Comparison of ENCODE assay signal across 29 cellular contexts in genomic region chr3:24565053-24565452, GRCh38.
"Had no signal": no experiment of that assay in that cellular context is flagged by ENCODE, and none has a peak within 500 bp of the region (broad histone marks: within the 10 kb centered on the region; RNA-seq: fewer than 3 reads in every experiment).

No MANE protein-coding gene starts in this region.

- H3K4me1 ChIP-seq: stomach, suprapubic skin, testis, thyroid gland, tibial artery, tibial nerve, transverse colon, upper lobe of left lung, upper lobe of right lung, uterus, vagina had no signal

- H3K27ac Mint-ChIP-seq: stimulated activated effector memory CD8-positive, alpha-beta T cell treated with anti-CD3 and anti-CD28 coated beads, Interleukin-12 subunit alpha, Interleukin-12 subunit beta, amount 100 ng/mL, for 72 hours; stimulated activated memory B cell treated with anti-CD40 and anti-IgM and Interleukin-4, amounts not matched to agents 10 μg/mL and 1 μg/mL and 100 μg/mL, for 72 hours; stimulated activated naive B cell treated with anti-CD40 and anti-IgM and Interleukin-4, amounts not matched to agents 10 μg/mL and 1 μg/mL and 100 μg/mL, for 72 hours; stimulated activated naive CD8-positive, alpha-beta T cell treated with anti-CD3 and anti-CD28 coated beads, Interleukin-15, amount 100 ng/mL, for 72 hours; stimulated activated naive CD8-positive, alpha-beta T cell treated with anti-CD3 and anti-CD28 coated beads, Interleukin-15, Interleukin-2, amounts not matched to agents 100 ng/mL and 50 ng/mL, for 24 hours; type B pancreatic cell had no signal

- H3K27me3 ChIP-seq: stomach, suprapubic skin, testis, thyroid gland, tibial nerve, transverse colon, upper lobe of left lung, upper lobe of right lung, uterus, vagina had no signal

- H3K36me3 Mint-ChIP-seq: stimulated activated effector memory CD8-positive, alpha-beta T cell treated with anti-CD3 and anti-CD28 coated beads, Interleukin-12 subunit alpha, Interleukin-12 subunit beta, amount 100 ng/mL, for 72 hours; stimulated activated memory B cell treated with anti-CD40 and anti-IgM and Interleukin-4, amounts not matched to agents 10 μg/mL and 1 μg/mL and 100 μg/mL, for 72 hours; stimulated activated naive B cell treated with anti-CD40 and anti-IgM and Interleukin-4, amounts not matched to agents 10 μg/mL and 1 μg/mL and 100 μg/mL, for 72 hours; type B pancreatic cell had no signal

- FAIRE-seq: urothelium cell line had no signal

- H3K27ac ChIP-seq: stomach, suprapubic skin, testis, thoracic aorta, thyroid gland, tibial artery, tibial nerve, transverse colon, upper lobe of left lung, upper lobe of right lung, uterus, vagina had no signal

- H3K36me3 ChIP-seq: stomach, suprapubic skin, thoracic aorta, thyroid gland, tibial artery, tibial nerve, transverse colon, upper lobe of left lung, upper lobe of right lung, uterus, vagina had no signal

- H3K4me3 Mint-ChIP-seq: stimulated activated effector memory CD8-positive, alpha-beta T cell treated with anti-CD3 and anti-CD28 coated beads, Interleukin-12 subunit alpha, Interleukin-12 subunit beta, amount 100 ng/mL, for 72 hours; stimulated activated memory B cell treated with anti-CD40 and anti-IgM and Interleukin-4, amounts not matched to agents 10 μg/mL and 1 μg/mL and 100 μg/mL, for 72 hours; stimulated activated naive B cell treated with anti-CD40 and anti-IgM and Interleukin-4, amounts not matched to agents 10 μg/mL and 1 μg/mL and 100 μg/mL, for 72 hours; stimulated activated naive CD8-positive, alpha-beta T cell treated with anti-CD3 and anti-CD28 coated beads, Interleukin-15, amount 100 ng/mL, for 72 hours; stimulated activated naive CD8-positive, alpha-beta T cell treated with anti-CD3 and anti-CD28 coated beads, Interleukin-15, Interleukin-2, amounts not matched to agents 100 ng/mL and 50 ng/mL, for 24 hours; type B pancreatic cell had no signal

- ATAC-seq: stimulated activated effector memory CD8-positive, alpha-beta T cell treated with anti-CD3 and anti-CD28 coated beads, Interleukin-12 subunit alpha, Interleukin-12 subunit beta, amount 100 ng/mL, for 72 hours; stimulated activated memory B cell treated with anti-CD40 and anti-IgM and Interleukin-4, amounts not matched to agents 10 μg/mL and 1 μg/mL and 100 μg/mL, for 72 hours; stimulated activated naive B cell treated with anti-CD40 and anti-IgM and Interleukin-4, amounts not matched to agents 10 μg/mL and 1 μg/mL and 100 μg/mL, for 72 hours; stimulated activated naive CD8-positive, alpha-beta T cell treated with anti-CD3 and anti-CD28 coated beads, Interleukin-15, amount 100 ng/mL, for 72 hours; stimulated activated naive CD8-positive, alpha-beta T cell treated with anti-CD3 and anti-CD28 coated beads, Interleukin-15, Interleukin-2, amounts not matched to agents 100 U/mL and 50 U/mL, for 24 hours; upper lobe of right lung had no signal

- H3K4me3 ChIP-seq: stomach, suprapubic skin, testis, thoracic aorta, thyroid gland, tibial artery, tibial nerve, transverse colon, upper lobe of left lung, upper lobe of right lung, uterus, vagina had no signal

- H3K4me1 Mint-ChIP-seq: stimulated activated effector memory CD8-positive, alpha-beta T cell treated with anti-CD3 and anti-CD28 coated beads, Interleukin-12 subunit alpha, Interleukin-12 subunit beta, amount 100 ng/mL, for 72 hours; stimulated activated memory B cell treated with anti-CD40 and anti-IgM and Interleukin-4, amounts not matched to agents 10 μg/mL and 1 μg/mL and 100 μg/mL, for 72 hours; stimulated activated naive B cell treated with anti-CD40 and anti-IgM and Interleukin-4, amounts not matched to agents 10 μg/mL and 1 μg/mL and 100 μg/mL, for 72 hours; stimulated activated naive CD8-positive, alpha-beta T cell treated with anti-CD3 and anti-CD28 coated beads, Interleukin-15, amount 100 ng/mL, for 72 hours had no signal

- H3K9me3 ChIP-seq: stomach, suprapubic skin, testis, thyroid gland, tibial artery, upper lobe of left lung, uterus, vagina had no signal

- DNase-seq: stimulated activated CD4-positive, alpha-beta T cell treated with anti-CD3 and anti-CD28 coated beads, Interleukin-2, amount 100 ng/mL, for 48 hours; stimulated activated CD4-positive, alpha-beta T cell treated with anti-CD3 and anti-CD28 coated beads, Interleukin-4, amount 100 ng/mL, for 1 hour; stimulated activated CD4-positive, alpha-beta T cell treated with anti-CD3 and anti-CD28 coated beads, Interleukin-4, amount 100 ng/mL, for 24 hours; stimulated activated CD4-positive, alpha-beta T cell treated with anti-CD3 and anti-CD28 coated beads, Interleukin-4, amount 100 ng/mL, for 4 hours; stimulated activated CD8-positive, alpha-beta memory T cell treated with anti-CD3 and anti-CD28 coated beads, Interleukin-4, amount 100 ng/mL, for 48 hours; stimulated activated naive B cell treated with anti-CD40 and anti-IgM and Interleukin-4, amounts not matched to agents 10 μg/mL and 1 μg/mL and 100 μg/mL, for 72 hours; stimulated activated naive CD4-positive, alpha-beta T cell; stimulated activated naive CD4-positive, alpha-beta T cell treated with Interleukin-2 at 50 U/mL for 16 hours; stimulated activated naive CD8-positive, alpha-beta T cell treated with anti-CD3 and anti-CD28 coated beads, Interleukin-15, amount 100 ng/mL, for 72 hours; stimulated activated naive CD8-positive, alpha-beta T cell treated with anti-CD3 and anti-CD28 coated beads, Interleukin-15, Interleukin-2, amounts not matched to agents 100 U/mL and 50 U/mL, for 24 hours; stomach; substantia nigra; testis; thyroid gland; tibial artery; transverse colon; trophoblast cell; upper lobe of left lung; upper lobe of right lung; uterus had no signal

- H3K27me3 Mint-ChIP-seq: stimulated activated memory B cell treated with anti-CD40 and anti-IgM and Interleukin-4, amounts not matched to agents 10 μg/mL and 1 μg/mL and 100 μg/mL, for 72 hours; stimulated activated naive CD8-positive, alpha-beta T cell treated with anti-CD3 and anti-CD28 coated beads, Interleukin-15, amount 100 ng/mL, for 72 hours; stimulated activated naive CD8-positive, alpha-beta T cell treated with anti-CD3 and anti-CD28 coated beads, Interleukin-15, Interleukin-2, amounts not matched to agents 100 ng/mL and 50 ng/mL, for 24 hours had no signal
